Comparison of ENCODE assay signal across 31 cellular contexts in genomic region chr4:154425514-154425913, GRCh38.
DNase-seq lines count a peak whose midpoint lies in the region; ATAC-seq and TF ChIP-seq lines count a peak whose summit lies in the region.
"Had no signal": no experiment of that assay in that cellular context is flagged by ENCODE, and none has a peak within 500 bp of the region (broad histone marks: within the 10 kb centered on the region; RNA-seq: fewer than 3 reads in every experiment).

No MANE protein-coding gene starts in this region.

- TF ChIP-seq CTCF in esophagus muscularis mucosa (IDR thresholded peaks at IDR 0.05) = no peak
- TF ChIP-seq CTCF in Calu3 (IDR thresholded peaks at IDR 0.05; ENCODE audit: unreplicated experiment) = no peak
- TF ChIP-seq CTCF in osteoblast (IDR thresholded peaks at IDR 0.05; ENCODE audit: extremely low read depth, low read depth, low read length) = no peak

- no peaks in the 10 kb centered on the region for H3K9me3 Mint-ChIP-seq in activated T-helper 1 cell treated with anti-CD3 and anti-CD28 coated beads, Interleukin-12 subunit alpha, Interleukin-12 subunit beta, Interleukin-2, Interleukin-4 antibody, amounts not matched to agents 30 ng/mL and 10 ng/mL and 1 ng/mL, durations not matched to agents 14 hours and 24 hours and 36 hours
- H3K9me3 Mint-ChIP-seq in Calu3 (ENCODE audit: low read depth, unreplicated experiment) = no peaks in the 10 kb centered on the region
- H3K9me3 Mint-ChIP-seq: activated naive CD4-positive, alpha-beta T cell treated with anti-CD3 and anti-CD28 coated beads, Interleukin-2, amount 50 U/mL, for 24 hours had no signal

- no peaks in the 10 kb centered on the region for H4K20me1 ChIP-seq in BLaER1
- H4K20me1 ChIP-seq in osteoblast (ENCODE audit: insufficient read depth, low read length) = no peaks in the 10 kb centered on the region

- 84% methylated on average over 3 of the region's 3 CpGs for WGBS in esophagus muscularis mucosa

- H3K4me1 Mint-ChIP-seq in activated T-helper 1 cell treated with anti-CD3 and anti-CD28 coated beads, Interleukin-12 subunit alpha, Interleukin-12 subunit beta, Interleukin-2, Interleukin-4 antibody, amounts not matched to agents 30 ng/mL and 10 ng/mL and 1 ng/mL, durations not matched to agents 14 hours and 24 hours and 36 hours (ENCODE audit: low read depth) = no peaks in the 10 kb centered on the region
- H3K4me1 Mint-ChIP-seq in Calu3 (ENCODE audit: low read depth, unreplicated experiment) = no peaks in the 10 kb centered on the region
- H3K4me1 Mint-ChIP-seq: activated naive CD4-positive, alpha-beta T cell treated with anti-CD3 and anti-CD28 coated beads, Interleukin-2, amount 50 U/mL, for 24 hours; CD8-positive, alpha-beta memory T cell had no signal

- H3K36me3 ChIP-seq in BLaER1 (peaks cover 5% of the 10 kb centered on the region; the same call in 1 of the 2 replicates), SK-N-MC (ENCODE audit: insufficient read depth, low read length) (no peaks in the 10 kb centered on the region), muscle layer of colon (ENCODE audit: insufficient read depth, low read length) (no peaks in the 10 kb centered on the region), esophagus muscularis mucosa (no peaks in the 10 kb centered on the region), osteoblast (ENCODE audit: insufficient read depth, low read length) (no peaks in the 10 kb centered on the region)
- H3K36me3 ChIP-seq: brain microvascular endothelial cell, gastroesophageal sphincter, ovary, Peyer's patch, suprapubic skin, upper lobe of right lung had no signal

- peak overlapping the region; percentile 69 for H3K27ac ChIP-seq in BLaER1
- H3K27ac ChIP-seq in SK-N-MC = no peak overlapping the region
- peak overlapping the region; percentile 29 for H3K27ac ChIP-seq in muscle layer of colon (ENCODE audit: low read depth, low read length)
- H3K27ac ChIP-seq in esophagus muscularis mucosa (replicated peaks in 1 of 4) = no peak overlapping the region
- H3K27ac ChIP-seq in osteoblast (ENCODE audit: low read depth, low read length) = no peak overlapping the region
- H3K27ac ChIP-seq: brain microvascular endothelial cell, gastroesophageal sphincter, hepatocyte, ovary, Peyer's patch, skin epidermis, suprapubic skin, upper lobe of right lung, VCaP had no signal

- BruUV-seq in Calu3 (replicated peaks; lab: Mats Ljungman, UMichigan) = no TSS peak

- H3K4me2 ChIP-seq in BLaER1 (peak overlapping the region; percentile 71), osteoblast (ENCODE audit: insufficient read depth, low read length) (no peak overlapping the region)
- H3K4me2 ChIP-seq: hepatocyte had no signal

- no peak for TF ChIP-seq EP300 in esophagus muscularis mucosa (IDR thresholded peaks at IDR 0.05)

- ATAC-seq in GM18870 (IDR thresholded peaks at IDR 0.05; ENCODE audit: unreplicated experiment) = peak; percentile 35
- ATAC-seq: gastroesophageal sphincter, mucosa of descending colon had no signal

- H2AFZ ChIP-seq in osteoblast (ENCODE audit: low read length) = no peak overlapping the region
- H2AFZ ChIP-seq: hepatocyte had no signal

- no peak overlapping the region for H3K4me3 Mint-ChIP-seq in activated T-helper 1 cell treated with anti-CD3 and anti-CD28 coated beads, Interleukin-12 subunit alpha, Interleukin-12 subunit beta, Interleukin-2, Interleukin-4 antibody, amounts not matched to agents 30 ng/mL and 10 ng/mL and 1 ng/mL, durations not matched to agents 14 hours and 24 hours and 36 hours
- H3K4me3 Mint-ChIP-seq in Calu3 (ENCODE audit: low read depth, unreplicated experiment) = no peak overlapping the region
- H3K4me3 Mint-ChIP-seq: activated naive CD4-positive, alpha-beta T cell treated with anti-CD3 and anti-CD28 coated beads, Interleukin-2, amount 50 U/mL, for 24 hours; CD8-positive, alpha-beta memory T cell had no signal

- peaks cover 19% of the 10 kb centered on the region for H3K27me3 Mint-ChIP-seq in activated T-helper 1 cell treated with anti-CD3 and anti-CD28 coated beads, Interleukin-12 subunit alpha, Interleukin-12 subunit beta, Interleukin-2, Interleukin-4 antibody, amounts not matched to agents 30 ng/mL and 10 ng/mL and 1 ng/mL, durations not matched to agents 14 hours and 24 hours and 36 hours (ENCODE audit: insufficient read depth)
- H3K27me3 Mint-ChIP-seq in Calu3 (ENCODE audit: unreplicated experiment) = peaks cover 40% of the 10 kb centered on the region

- no peak for DNase-seq in SK-N-MC (ENCODE audit: low read depth, low spot score)
- DNase-seq in esophagus muscularis mucosa (ENCODE audit: extremely low spot score) = no peak
- DNase-seq in activated T-helper 1 cell treated with anti-CD3 and anti-CD28 coated beads, Interleukin-12 subunit alpha, Interleukin-12 subunit beta, Interleukin-2, Interleukin-4 antibody, amounts not matched to agents 30 ng/mL and 10 ng/mL and 1 ng/mL, durations not matched to agents 14 hours and 24 hours and 36 hours (ENCODE audit: low spot score) = no peak
- no peak for DNase-seq in Calu3
- no peak for DNase-seq in osteoblast (ENCODE audit: insufficient read length, low spot score, missing footprints)
- DNase-seq: activated CD4-positive, alpha-beta T cell treated with anti-CD3 and anti-CD28 coated beads for 4 hours; activated CD8-positive, alpha-beta memory T cell treated with anti-CD3 and anti-CD28 coated beads for 24 hours; activated T-cell treated with anti-CD3 and anti-CD28 coated beads for 4 hours; amniotic stem cell; brain microvascular endothelial cell; CD8-positive, alpha-beta memory T cell; IMR-90; mucosa of descending colon; NCI-H146; NCI-H524; ovary; Peyer's patch; SHP77; stimulated activated naive CD4-positive, alpha-beta T cell; SW 1271; T-helper 9 cell; upper lobe of right lung had no signal

- no peak for TF ChIP-seq POLR2A in esophagus muscularis mucosa (IDR thresholded peaks at IDR 0.05; ENCODE audit: low read depth)

- H3K79me2 ChIP-seq in osteoblast (ENCODE audit: insufficient read depth, low read length) = no peaks in the 10 kb centered on the region
- H3K79me2 ChIP-seq: hepatocyte had no signal

- CTCF ChIA-PET in Calu3 (lab: Charles Lee) = no interaction called here

- H3K27me3 ChIP-seq in BLaER1 (no peaks in the 10 kb centered on the region), muscle layer of colon (ENCODE audit: control insufficient read depth in 1 of 2, insufficient read depth in 2 of 2, low read length in 2 of 2) (no peaks in the 10 kb centered on the region), esophagus muscularis mucosa (no peaks in the 10 kb centered on the region), osteoblast (ENCODE audit: insufficient read depth, low read length) (no peaks in the 10 kb centered on the region)
- H3K27me3 ChIP-seq: brain microvascular endothelial cell, gastroesophageal sphincter, ovary, Peyer's patch, upper lobe of right lung had no signal

- no peak overlapping the region for H3K27ac Mint-ChIP-seq in activated T-helper 1 cell treated with anti-CD3 and anti-CD28 coated beads, Interleukin-12 subunit alpha, Interleukin-12 subunit beta, Interleukin-2, Interleukin-4 antibody, amounts not matched to agents 30 ng/mL and 10 ng/mL and 1 ng/mL, durations not matched to agents 14 hours and 24 hours and 36 hours
- H3K27ac Mint-ChIP-seq in Calu3 (ENCODE audit: unreplicated experiment) = no peak overlapping the region
- H3K27ac Mint-ChIP-seq: activated naive CD4-positive, alpha-beta T cell treated with anti-CD3 and anti-CD28 coated beads, Interleukin-2, amount 50 U/mL, for 24 hours had no signal

- H3K9ac ChIP-seq in BLaER1 (peak overlapping the region; percentile 27; the same call in 1 of the 2 replicates), SK-N-MC (ENCODE audit: insufficient read length) (no peak overlapping the region), muscle layer of colon (ENCODE audit: low read length) (no peak overlapping the region)

- H3K4me1 ChIP-seq in BLaER1 (peaks cover 72% of the 10 kb centered on the region), muscle layer of colon (ENCODE audit: insufficient read depth, low read length) (peaks cover 9% of the 10 kb centered on the region), esophagus muscularis mucosa (no peaks in the 10 kb centered on the region), osteoblast (ENCODE audit: insufficient read depth, low read length) (no peaks in the 10 kb centered on the region)
- H3K4me1 ChIP-seq: gastroesophageal sphincter, Peyer's patch, suprapubic skin, upper lobe of right lung had no signal

- no peak overlapping the region for H3K4me3 ChIP-seq in BLaER1
- H3K4me3 ChIP-seq in SK-N-MC = 0 out of 2 replicates have a peak overlapping the region, but pooled peaks have one; percentile 4
- no peak overlapping the region for H3K4me3 ChIP-seq in muscle layer of colon (ENCODE audit: low read depth in 1 of 2, low read length in 2 of 2)
- no peak overlapping the region for H3K4me3 ChIP-seq in esophagus muscularis mucosa
- H3K4me3 ChIP-seq in osteoblast (ENCODE audit: insufficient read depth, low read length) = no peak overlapping the region
- H3K4me3 ChIP-seq: gastroesophageal sphincter, hepatocyte, mucosa of descending colon, ovary, Peyer's patch, skin epidermis, suprapubic skin, upper lobe of right lung had no signal

- H3K9me3 ChIP-seq in BLaER1 = no peaks in the 10 kb centered on the region
- no peaks in the 10 kb centered on the region for H3K9me3 ChIP-seq in SK-N-MC (ENCODE audit: low read depth, low read length)
- no peaks in the 10 kb centered on the region for H3K9me3 ChIP-seq in muscle layer of colon (ENCODE audit: low read length)
- H3K9me3 ChIP-seq in esophagus muscularis mucosa = no peaks in the 10 kb centered on the region
- no peaks in the 10 kb centered on the region for H3K9me3 ChIP-seq in osteoblast (ENCODE audit: low read depth, low read length)
- H3K9me3 ChIP-seq: gastroesophageal sphincter, mucosa of descending colon, ovary, Peyer's patch, suprapubic skin, upper lobe of right lung had no signal

- intact Hi-C loops in esophagus muscularis mucosa (cut with DNase I) = no loop called here
- intact Hi-C loops in activated T-helper 1 cell treated with anti-CD3 and anti-CD28 coated beads, Interleukin-12 subunit alpha, Interleukin-12 subunit beta, Interleukin-2, Interleukin-4 antibody, amounts not matched to agents 30 ng/mL and 10 ng/mL and 1 ng/mL, durations not matched to agents 14 hours and 24 hours and 36 hours (cut with micrococcal nuclease) = no loop called here
- intact Hi-C loops in Calu3 (cut with micrococcal nuclease; ENCODE audit: unreplicated experiment) = no loop called here

- H3K36me3 Mint-ChIP-seq in activated T-helper 1 cell treated with anti-CD3 and anti-CD28 coated beads, Interleukin-12 subunit alpha, Interleukin-12 subunit beta, Interleukin-2, Interleukin-4 antibody, amounts not matched to agents 30 ng/mL and 10 ng/mL and 1 ng/mL, durations not matched to agents 14 hours and 24 hours and 36 hours (ENCODE audit: low read depth) = no peaks in the 10 kb centered on the region
- no peaks in the 10 kb centered on the region for H3K36me3 Mint-ChIP-seq in Calu3 (ENCODE audit: insufficient read depth, unreplicated experiment)
- H3K36me3 Mint-ChIP-seq: activated naive CD4-positive, alpha-beta T cell treated with anti-CD3 and anti-CD28 coated beads, Interleukin-2, amount 50 U/mL, for 24 hours; CD8-positive, alpha-beta memory T cell had no signal

Comparison
In these comparisons a context has a peak if more than half of its experiments do, and no peak if none do; other contexts are left out.
1. H3K27ac ChIP-seq: peak in BLaER1 (single experiment) and muscle layer of colon (single experiment); none in SK-N-MC (single experiment), esophagus muscularis mucosa (0 of 4) and osteoblast (single experiment).